In genomic region chr13:97275775-97276501, GRCh38 we compare ENCODE assay signal across 1 cellular context.
TF ChIP-seq lines count a peak whose summit lies in the region.

No MANE protein-coding gene starts in this region.

TF ChIP-seq in IMR-90, 13 proteins besides CTCF, POLR2A, EP300 and RAD21 (continued from another document):
- TF ChIP-seq USF2 (IDR thresholded peaks at IDR 0.05; ENCODE audit: low read depth, low read length), result no peak
- no peak for TF ChIP-seq FOS (IDR thresholded peaks at IDR 0.05; ENCODE audit: low read depth, low read length)
- no peak for TF ChIP-seq MAFK (IDR thresholded peaks at IDR 0.05; ENCODE audit: low read depth, low read length)
- no peak for TF ChIP-seq SMC3 (IDR thresholded peaks at IDR 0.05; ENCODE audit: low read depth, low read length)
- no peak for TF ChIP-seq ELK1 (IDR thresholded peaks at IDR 0.05; ENCODE audit: borderline replicate concordance, low read depth, low read length)
- no peak for TF ChIP-seq MAZ (IDR thresholded peaks at IDR 0.05; ENCODE audit: borderline replicate concordance, low read depth, low read length)
TF ChIP-seq in IMR-90: peak in this region for 0.
